Comparison of ENCODE assay signal across 8 cellular contexts in genomic region chr7:26151953-26152781, GRCh38.
DNase-seq lines count a peak whose midpoint lies in the region; ATAC-seq and TF ChIP-seq lines count a peak whose summit lies in the region.

A gene with protein sequence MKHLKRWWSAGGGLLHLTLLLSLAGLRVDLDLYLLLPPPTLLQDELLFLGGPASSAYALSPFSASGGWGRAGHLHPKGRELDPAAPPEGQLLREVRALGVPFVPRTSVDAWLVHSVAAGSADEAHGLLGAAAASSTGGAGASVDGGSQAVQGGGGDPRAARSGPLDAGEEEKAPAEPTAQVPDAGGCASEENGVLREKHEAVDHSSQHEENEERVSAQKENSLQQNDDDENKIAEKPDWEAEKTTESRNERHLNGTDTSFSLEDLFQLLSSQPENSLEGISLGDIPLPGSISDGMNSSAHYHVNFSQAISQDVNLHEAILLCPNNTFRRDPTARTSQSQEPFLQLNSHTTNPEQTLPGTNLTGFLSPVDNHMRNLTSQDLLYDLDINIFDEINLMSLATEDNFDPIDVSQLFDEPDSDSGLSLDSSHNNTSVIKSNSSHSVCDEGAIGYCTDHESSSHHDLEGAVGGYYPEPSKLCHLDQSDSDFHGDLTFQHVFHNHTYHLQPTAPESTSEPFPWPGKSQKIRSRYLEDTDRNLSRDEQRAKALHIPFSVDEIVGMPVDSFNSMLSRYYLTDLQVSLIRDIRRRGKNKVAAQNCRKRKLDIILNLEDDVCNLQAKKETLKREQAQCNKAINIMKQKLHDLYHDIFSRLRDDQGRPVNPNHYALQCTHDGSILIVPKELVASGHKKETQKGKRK (plus strand): TSS chr7:26152198. CDS start chr7:26152499, 301 bp downstream.

- peaks cover 16 to 21% of the 10 kb centered on the region in 2 experiments for H3K4me1 ChIP-seq in neutrophil (ENCODE audit: control insufficient read depth in 1 of 2, insufficient read depth in 1 of 2, low read depth in 1 of 2, low read length in 1 of 2)

- peak; percentile 49 for DNase-seq in DMS79 treated with DMSO at 0.1 percent for 48 hours (lab: John Stamatoyannopoulos, UW)
- peak; percentile 19 for DNase-seq in KG1 (lab: John Stamatoyannopoulos, UW)
- DNase-seq in SHP77 (lab: John Stamatoyannopoulos, UW) = peak; percentile 56 to 76
- DNase-seq in activated effector memory CD4-positive, alpha-beta T cell treated with Interleukin-2 at 50 U/mL for 16 hours = peak; percentile 77
- DNase-seq in foreskin melanocyte = peak; percentile 30
- DNase-seq in substantia nigra (lab: John Stamatoyannopoulos, UW) = peak; percentile 15 to 89 (median 68)

- H3K9me3 ChIP-seq in neutrophil = no peaks in the 10 kb centered on the region

- no peaks in the 10 kb centered on the region for H3K36me3 ChIP-seq in neutrophil

- H3K27ac ChIP-seq in neutrophil = no peak within 1 kb of the TSS
- peak within 1 kb of the TSS; percentile 45 for H3K27ac ChIP-seq in substantia nigra (ENCODE audit: low read depth, low read length, poor library complexity, severe bottlenecking)

- no peak for TF ChIP-seq CTCF in neutrophil (IDR thresholded peaks at IDR 0.05)

- H3K4me3 ChIP-seq in neutrophil (ENCODE audit: low read depth in 1 of 2, low read length in 1 of 2) = peak within 1 kb of the TSS; percentile 60 to 70

- H3K27me3 ChIP-seq in neutrophil = peaks cover 66% of the 10 kb centered on the region

- peak; percentile 56 for ATAC-seq in GM21717 (IDR thresholded peaks at IDR 0.05; ENCODE audit: unreplicated experiment)

Comparison
In these comparisons a context has a peak if more than half of its experiments do, and no peak if none do; other contexts are left out.
1. DNase-seq: peak in every context shown above with its lines; median percentile 77 in activated effector memory CD4-positive, alpha-beta T cell treated with Interleukin-2 at 50 U/mL for 16 hours; 68 in substantia nigra; 66 in SHP77; 49 in DMS79 treated with DMSO at 0.1 percent for 48 hours; 30 in foreskin melanocyte; 19 in KG1.